ENCODE assay signal across 17 cellular contexts in the genomic region with DNA sequence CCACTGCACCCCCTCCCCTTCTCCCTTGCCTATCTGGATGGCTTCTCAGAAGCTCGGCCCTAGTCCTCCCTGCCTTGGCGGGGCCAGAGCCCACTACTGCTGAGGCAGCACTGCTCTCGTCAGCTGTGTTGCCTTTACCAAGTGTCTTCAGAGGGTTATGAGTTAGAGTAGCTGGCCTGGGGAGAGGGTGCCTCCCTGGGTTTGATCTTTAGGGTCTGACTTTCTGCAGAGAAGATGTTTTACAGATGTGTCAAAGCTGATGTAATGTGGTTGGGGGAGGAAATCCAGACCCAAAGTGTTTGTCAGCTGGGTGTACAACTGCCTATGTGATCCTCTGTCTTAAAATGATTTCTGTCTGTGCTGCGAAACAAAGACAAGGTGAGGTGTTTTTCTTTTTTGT. TPM values are rescaled to one million over a fixed set of nuclear protein-coding genes. Genes with fewer than 3 reads are reported as not detected.
A peak's percentile ranks its signal among the peaks of the same experiment; 100 is the strongest.
DNase-seq lines count a peak whose midpoint lies in the region; ATAC-seq and TF ChIP-seq lines count a peak whose summit lies in the region.
"Had no signal": no experiment of that assay in that cellular context is flagged by ENCODE, and none has a peak within 500 bp of the region (broad histone marks: within the 10 kb centered on the region; RNA-seq: fewer than 3 reads in every experiment).

No MANE protein-coding gene starts in this region.

- H4K20me1 ChIP-seq in BLaER1 treated with 17β-estradiol and CSF1 and Interleukin-3, amounts not matched to agents 10 nM and 100 nM, result 0 out of 22 replicates have a peak, but pooled peaks cover 0 to 7% (median 0%) of the 10 kb centered on the region in 11 experiments

- H3K27ac ChIP-seq in BLaER1 treated with 17β-estradiol and CSF1 and Interleukin-3, amounts not matched to agents 10 nM and 100 nM, result peak overlapping the region in 3 of 11 experiments; percentile 7 to 62 (median 11); a peak in 4 of 22 replicates
- H3K27ac ChIP-seq: foreskin keratinocyte, right lobe of liver had no signal

- POLR2A ChIA-PET in naive thymus-derived CD8-positive, alpha-beta T cell (lab: Charles Lee), result no interaction called here

- no peaks in the 10 kb centered on the region for H3K9me3 ChIP-seq in BLaER1 treated with 17β-estradiol and CSF1 and Interleukin-3, amounts not matched to agents 10 nM and 100 nM (replicated peaks in 1 of 11)
- H3K9me3 ChIP-seq: right lobe of liver had no signal

- H3K4me1 ChIP-seq in BLaER1 treated with 17β-estradiol and CSF1 and Interleukin-3, amounts not matched to agents 10 nM and 100 nM, result peaks cover 24 to 100% (median 81%) of the 10 kb centered on the region in 10 experiments
- H3K4me1 ChIP-seq: foreskin keratinocyte, right lobe of liver had no signal

- DNase-seq in GM03348 (ENCODE audit: low spot score), result peak; percentile 37
- DNase-seq in astrocyte of the spinal cord (ENCODE audit: low read depth, low spot score), result peak; percentile 52
- peak in 1 of 10 donors; percentile 14 for DNase-seq in naive thymus-derived CD8-positive, alpha-beta T cell
- DNase-seq in ecto neural progenitor cell (ENCODE audit: low spot score), result no peak
- no peak for DNase-seq in NCI-H1436 (lab: John Stamatoyannopoulos, UW)
- DNase-seq: activated CD4-positive, CD25-positive, alpha-beta regulatory T cell; foreskin keratinocyte; GDM1; left cardiac atrium; MV-4-11; NCI-H2029 treated with DMSO at 0.1 percent for 48 hours; NCI-H510A treated with DMSO at 0.1 percent for 48 hours; right lobe of liver; stimulated activated CD4-positive, alpha-beta T cell treated with anti-CD3 and anti-CD28 coated beads, Interleukin-2, amount 100 ng/mL, for 24 hours had no signal

- peak overlapping the region in 1 of 11 experiments; percentile 32; a peak in 1 of 22 replicates for H3K9ac ChIP-seq in BLaER1 treated with 17β-estradiol and CSF1 and Interleukin-3, amounts not matched to agents 10 nM and 100 nM

- no peak overlapping the region for H3K4me3 Mint-ChIP-seq in naive thymus-derived CD8-positive, alpha-beta T cell
- H3K4me3 Mint-ChIP-seq: central memory CD8-positive, alpha-beta T cell had no signal

- H3K36me3 Mint-ChIP-seq in naive thymus-derived CD8-positive, alpha-beta T cell, result peaks cover 0 to 56% (median 17%) of the 10 kb centered on the region in 3 donors

- no peaks in the 10 kb centered on the region for H3K27me3 ChIP-seq in BLaER1 treated with 17β-estradiol and CSF1 and Interleukin-3, amounts not matched to agents 10 nM and 100 nM
- H3K27me3 ChIP-seq: foreskin keratinocyte, right lobe of liver had no signal

- H3K4me1 Mint-ChIP-seq in naive thymus-derived CD8-positive, alpha-beta T cell, result peaks cover 0 to 4% (median 2%) of the 10 kb centered on the region in 4 donors
- H3K4me1 Mint-ChIP-seq: central memory CD8-positive, alpha-beta T cell had no signal

- H3K4me2 ChIP-seq in BLaER1 treated with 17β-estradiol and CSF1 and Interleukin-3, amounts not matched to agents 10 nM and 100 nM, result peak overlapping the region in 9 of 11 experiments; percentile 36 to 88 (median 71); a peak in 18 of 22 replicates

- H3K27me3 Mint-ChIP-seq in naive thymus-derived CD8-positive, alpha-beta T cell, result no peaks in the 10 kb centered on the region
- H3K27me3 Mint-ChIP-seq: central memory CD8-positive, alpha-beta T cell had no signal

- peak in 1 of 2 donors; percentile 16 for ATAC-seq in naive thymus-derived CD8-positive, alpha-beta T cell
- ATAC-seq in HG02798 (IDR thresholded peaks at IDR 0.05; ENCODE audit: poor library complexity, unreplicated experiment), result no peak
- ATAC-seq: foreskin keratinocyte, left cardiac atrium had no signal

- H3K27ac Mint-ChIP-seq in naive thymus-derived CD8-positive, alpha-beta T cell, result peak overlapping the region in 8 of 10 donors; percentile 0 to 80 (median 26)

- TF ChIP-seq CTCF in astrocyte of the spinal cord (IDR thresholded peaks at IDR 0.05; ENCODE audit: low read depth, low read length), result no peak

- H3K9me3 Mint-ChIP-seq in naive thymus-derived CD8-positive, alpha-beta T cell, result no peaks in the 10 kb centered on the region
- H3K9me3 Mint-ChIP-seq: central memory CD8-positive, alpha-beta T cell had no signal

- no peak overlapping the region for H3K4me3 ChIP-seq in BLaER1 treated with 17β-estradiol and CSF1 and Interleukin-3, amounts not matched to agents 10 nM and 100 nM
- H3K4me3 ChIP-seq in astrocyte of the spinal cord (ENCODE audit: low read depth, low read length), result no peak overlapping the region
- H3K4me3 ChIP-seq: right lobe of liver had no signal

- peaks cover 28 to 63% (median 38%) of the 10 kb centered on the region in 11 experiments for H3K36me3 ChIP-seq in BLaER1 treated with 17β-estradiol and CSF1 and Interleukin-3, amounts not matched to agents 10 nM and 100 nM

- in situ Hi-C loops in astrocyte of the spinal cord (cut with HindIII; ENCODE audit: low sequenced_read_pairs), result no loop called here

RNA-seq across cellular contexts. Expression of gene PI16, which starts 30.4 kb away (rescaled TPM):
- 1 to 10 TPM in 1 of 2 experiments, under 1 TPM in 1; 0.65 to 1.1 TPM for total RNA-seq in naive thymus-derived CD8-positive, alpha-beta T cell
- 1 to 10 TPM; 1.2 to 6.4 (median 3.5) TPM for polyA plus RNA-seq in naive thymus-derived CD8-positive, alpha-beta T cell
- total RNA-seq: foreskin keratinocyte had no signal

RNA-seq across cellular contexts. Expression of gene C6orf89, which starts 38.4 kb away (rescaled TPM):
- 10 to 100 TPM; 41.9 to 44.9 TPM for total RNA-seq in naive thymus-derived CD8-positive, alpha-beta T cell
- 10 to 100 TPM; 37.4 to 44.4 (median 40.1) TPM for polyA plus RNA-seq in naive thymus-derived CD8-positive, alpha-beta T cell

RNA-seq across cellular contexts. Expression of gene PPIL1, which starts 49.5 kb away (rescaled TPM):
- total RNA-seq in naive thymus-derived CD8-positive, alpha-beta T cell, result 10 to 100 TPM; 10.3 to 11.5 TPM
- 10 to 100 TPM; 27.1 to 34.2 (median 27.6) TPM for polyA plus RNA-seq in naive thymus-derived CD8-positive, alpha-beta T cell

Comparison
In these comparisons a context has a peak if more than half of its experiments do, and no peak if none do; other contexts are left out.
1. DNase-seq: peak in GM03348 (single experiment) and astrocyte of the spinal cord (single experiment); none in ecto neural progenitor cell (single experiment) and NCI-H1436 (single experiment).